ENCODE assay signal across 26 cellular contexts in genomic region chr4:152956167-152956566, GRCh38. TPM values are rescaled to one million over a fixed set of nuclear protein-coding genes. Genes with fewer than 3 reads are reported as not detected.
DNase-seq lines count a peak whose midpoint lies in the region; TF ChIP-seq lines count a peak whose summit lies in the region.
"Had no signal": no experiment of that assay in that cellular context is flagged by ENCODE, and none has a peak within 500 bp of the region (broad histone marks: within the 10 kb centered on the region; RNA-seq: fewer than 3 reads in every experiment).

No MANE protein-coding gene starts in this region.

- in situ Hi-C loops in transverse colon (cut with MboI; ENCODE audit: low pct_ligation_motif_present in 1 of 4, low pct_unique_long_range_greater_than_20kb in 1 of 4, low sequenced_read_pairs in 3 of 4), result no loop called here

- TF ChIP-seq CTCF in Peyer's patch (IDR thresholded peaks at IDR 0.05), result no peak
- TF ChIP-seq CTCF in glutamatergic neuron (IDR thresholded peaks at IDR 0.05; ENCODE audit: partially characterized antibody, unreplicated experiment), result no peak
- no peak for TF ChIP-seq CTCF in nephron progenitor cell (IDR thresholded peaks at IDR 0.05)
- TF ChIP-seq CTCF in transverse colon (IDR thresholded peaks at IDR 0.05), result no peak
- TF ChIP-seq CTCF in SK-N-SH (IDR thresholded peaks at IDR 0.05), result no peak

- peak overlapping the region; percentile 62 for H3K27ac Mint-ChIP-seq in glutamatergic neuron (ENCODE audit: unreplicated experiment)
- peak overlapping the region; percentile 29 for H3K27ac Mint-ChIP-seq in nephron progenitor cell
- no peak overlapping the region for H3K27ac Mint-ChIP-seq in activated T-cell treated with anti-CD3 and anti-CD28 coated beads, Interleukin-2, amount 50 U/mL, for 24 hours
- H3K27ac Mint-ChIP-seq: activated CD4-positive, alpha-beta memory T cell treated with anti-CD3 and anti-CD28 coated beads for 36 hours; activated naive CD4-positive, alpha-beta T cell treated with anti-CD3 and anti-CD28 coated beads, Interleukin-2, amount 50 U/mL, for 24 hours; CD8-positive, alpha-beta memory T cell; naive thymus-derived CD8-positive, alpha-beta T cell had no signal

- DNase-seq in Peyer's patch (no peak), glutamatergic neuron (no peak), nephron progenitor cell (no peak), transverse colon (no peak), HuH-7.5 (ENCODE audit: low spot score) (no peak), SK-N-SH (no peak)
- no peak for DNase-seq in activated T-cell treated with anti-CD3 and anti-CD28 coated beads, Interleukin-2, amount 50 U/mL, for 24 hours
- DNase-seq: activated CD4-positive, alpha-beta memory T cell treated with anti-CD3 and anti-CD28 coated beads for 36 hours; activated CD4-positive, alpha-beta T cell treated with anti-CD3 and anti-CD28 coated beads for 1 hour; activated CD8-positive, alpha-beta memory T cell treated with anti-CD3 and anti-CD28 coated beads, Interleukin-2, amount 50 U/mL, for 4 hours; amygdala; BE2C; CD8-positive, alpha-beta memory T cell; H7; MV-4-11; naive thymus-derived CD8-positive, alpha-beta T cell; NCI-H1436 treated with DMSO at 0.1 percent for 48 hours; PC-9; stimulated activated naive CD4-positive, alpha-beta T cell; T-helper 2 cell had no signal

- no peak overlapping the region for H3K4me2 ChIP-seq in SK-N-SH
- H3K4me2 ChIP-seq: PC-9 had no signal

- H3K9me3 ChIP-seq in Peyer's patch (no peaks in the 10 kb centered on the region), transverse colon (no peaks in the 10 kb centered on the region), SK-N-SH (no peaks in the 10 kb centered on the region)
- H3K9me3 ChIP-seq: BE2C, ovary, suprapubic skin had no signal

- intact Hi-C loops in transverse colon (cut with DNase I; ENCODE audit: low total_unique reads), result no loop called here

- H3K9me3 Mint-ChIP-seq in glutamatergic neuron (ENCODE audit: unreplicated experiment) (peaks cover 2% of the 10 kb centered on the region), nephron progenitor cell (no peaks in the 10 kb centered on the region)
- H3K9me3 Mint-ChIP-seq in activated T-cell treated with anti-CD3 and anti-CD28 coated beads, Interleukin-2, amount 50 U/mL, for 24 hours, result no peaks in the 10 kb centered on the region
- H3K9me3 Mint-ChIP-seq: activated CD4-positive, alpha-beta memory T cell treated with anti-CD3 and anti-CD28 coated beads for 36 hours; activated naive CD4-positive, alpha-beta T cell treated with anti-CD3 and anti-CD28 coated beads, Interleukin-2, amount 50 U/mL, for 24 hours; CD8-positive, alpha-beta memory T cell; naive thymus-derived CD8-positive, alpha-beta T cell had no signal

- no peaks in the 10 kb centered on the region for H3K27me3 Mint-ChIP-seq in glutamatergic neuron (ENCODE audit: unreplicated experiment)
- no peaks in the 10 kb centered on the region for H3K27me3 Mint-ChIP-seq in nephron progenitor cell (ENCODE audit: low read depth, poor library complexity)
- no peaks in the 10 kb centered on the region for H3K27me3 Mint-ChIP-seq in activated T-cell treated with anti-CD3 and anti-CD28 coated beads, Interleukin-2, amount 50 U/mL, for 24 hours
- H3K27me3 Mint-ChIP-seq: activated CD4-positive, alpha-beta memory T cell treated with anti-CD3 and anti-CD28 coated beads for 36 hours had no signal

- H3K27ac ChIP-seq in Peyer's patch (peak overlapping the region in 3 of 4 donors; percentile 67 to 86 (median 84)), transverse colon (peak overlapping the region; percentile 70 to 80 (median 79)), SK-N-SH (ENCODE audit: low read depth in 2 of 2, low read length in 1 of 2) (no peak overlapping the region)
- H3K27ac ChIP-seq: epithelial cell of prostate, PC-9, suprapubic skin had no signal

- CTCF ChIA-PET in SK-N-SH (lab: Yijun Ruan, JAX), result no interaction called here

- TF ChIP-seq POLR2A in Peyer's patch (IDR thresholded peaks at IDR 0.05), result no peak
- no peak for TF ChIP-seq POLR2A in transverse colon (IDR thresholded peaks at IDR 0.05)

- H3K4me3 Mint-ChIP-seq in glutamatergic neuron (ENCODE audit: unreplicated experiment) (no peak overlapping the region), nephron progenitor cell (no peak overlapping the region)
- H3K4me3 Mint-ChIP-seq in activated T-cell treated with anti-CD3 and anti-CD28 coated beads, Interleukin-2, amount 50 U/mL, for 24 hours, result no peak overlapping the region
- H3K4me3 Mint-ChIP-seq: activated CD4-positive, alpha-beta memory T cell treated with anti-CD3 and anti-CD28 coated beads for 36 hours; activated naive CD4-positive, alpha-beta T cell treated with anti-CD3 and anti-CD28 coated beads, Interleukin-2, amount 50 U/mL, for 24 hours; CD8-positive, alpha-beta memory T cell; naive thymus-derived CD8-positive, alpha-beta T cell had no signal

- 52 to 57% methylated on average over 2 of the region's 2 CpGs for WGBS in transverse colon (ENCODE audit: low coverage in 1 of 2), 2 donors
- WGBS in SK-N-SH (ENCODE audit: low lambda C conversion rate), result 58% methylated on average over 2 of the region's 2 CpGs

- TF ChIP-seq EP300 in transverse colon (IDR thresholded peaks at IDR 0.05; ENCODE audit: low read depth), result no peak
- TF ChIP-seq EP300 in SK-N-SH (IDR thresholded peaks at IDR 0.05; ENCODE audit: borderline replicate concordance in 1 of 2, low read depth in 1 of 2, low read length in 1 of 2), result no peak

- no peaks in the 10 kb centered on the region for H3F3A ChIP-seq in SK-N-SH (replicated peaks; ENCODE audit: insufficient read depth)

- H3K79me2 ChIP-seq in SK-N-SH (ENCODE audit: insufficient read depth), result no peaks in the 10 kb centered on the region

- H4K20me1 ChIP-seq in SK-N-SH (ENCODE audit: insufficient read depth), result no peaks in the 10 kb centered on the region

- H3K36me3 Mint-ChIP-seq in glutamatergic neuron (ENCODE audit: unreplicated experiment), result no peaks in the 10 kb centered on the region
- H3K36me3 Mint-ChIP-seq in nephron progenitor cell (ENCODE audit: low read depth), result peaks cover 12% of the 10 kb centered on the region
- no peaks in the 10 kb centered on the region for H3K36me3 Mint-ChIP-seq in activated T-cell treated with anti-CD3 and anti-CD28 coated beads, Interleukin-2, amount 50 U/mL, for 24 hours (ENCODE audit: low read depth)
- H3K36me3 Mint-ChIP-seq: activated CD4-positive, alpha-beta memory T cell treated with anti-CD3 and anti-CD28 coated beads for 36 hours; activated naive CD4-positive, alpha-beta T cell treated with anti-CD3 and anti-CD28 coated beads, Interleukin-2, amount 50 U/mL, for 24 hours; CD8-positive, alpha-beta memory T cell; naive thymus-derived CD8-positive, alpha-beta T cell had no signal

- H3K9me2 ChIP-seq in SK-N-SH, result no peaks in the 10 kb centered on the region

- H3K4me3 ChIP-seq in Peyer's patch (no peak overlapping the region), transverse colon (no peak overlapping the region), SK-N-SH (ENCODE audit: low read depth in 2 of 2, low read length in 1 of 2) (no peak overlapping the region)
- H3K4me3 ChIP-seq: GM12878, ovary, PC-9, skin epidermis, suprapubic skin had no signal

- POLR2A ChIA-PET in SK-N-SH (lab: Yijun Ruan, JAX), result no interaction called here

- H3K4me1 ChIP-seq in Peyer's patch (peaks cover 0 to 20% (median 0%) of the 10 kb centered on the region in 4 donors), transverse colon (peaks cover 0 to 50% (median 22%) of the 10 kb centered on the region in 4 donors), SK-N-SH (ENCODE audit: control insufficient read depth in 1 of 2, insufficient read depth in 2 of 2, low read depth in 1 of 2, low read length in 1 of 2) (peaks cover 1 to 4% of the 10 kb centered on the region in 2 experiments; a peak in 1 of 4 replicates)
- H3K4me1 ChIP-seq: BE2C had no signal

- H3K9ac ChIP-seq in SK-N-SH, result no peak overlapping the region

- no peaks in the 10 kb centered on the region for H3K27me3 ChIP-seq in Peyer's patch
- H3K27me3 ChIP-seq in transverse colon, result no peaks in the 10 kb centered on the region
- H3K27me3 ChIP-seq in SK-N-SH (ENCODE audit: insufficient read depth), result no peaks in the 10 kb centered on the region; the same call in 1 of the 2 replicates
- H3K27me3 ChIP-seq: BE2C, ovary, suprapubic skin had no signal

- H3K36me3 ChIP-seq in Peyer's patch (peaks cover 0 to 17% (median 0%) of the 10 kb centered on the region in 3 donors), transverse colon (no peaks in the 10 kb centered on the region), SK-N-SH (replicated peaks in 1 of 2; ENCODE audit: control insufficient read depth in 1 of 2, insufficient read depth in 2 of 2, low read length in 1 of 2) (no peaks in the 10 kb centered on the region)
- H3K36me3 ChIP-seq: BE2C, ovary had no signal

- H3K4me1 Mint-ChIP-seq in glutamatergic neuron (ENCODE audit: low read depth, unreplicated experiment), result peaks cover 39% of the 10 kb centered on the region
- H3K4me1 Mint-ChIP-seq in nephron progenitor cell, result peaks cover 66% of the 10 kb centered on the region
- H3K4me1 Mint-ChIP-seq in activated T-cell treated with anti-CD3 and anti-CD28 coated beads, Interleukin-2, amount 50 U/mL, for 24 hours (ENCODE audit: low read depth), result no peaks in the 10 kb centered on the region
- H3K4me1 Mint-ChIP-seq: activated naive CD4-positive, alpha-beta T cell treated with anti-CD3 and anti-CD28 coated beads, Interleukin-2, amount 50 U/mL, for 24 hours had no signal

- H2AFZ ChIP-seq in SK-N-SH (ENCODE audit: low read depth), result no peak overlapping the region
- H2AFZ ChIP-seq: PC-9 had no signal

- no peak for TF ChIP-seq RAD21 in SK-N-SH (IDR thresholded peaks at IDR 0.05; ENCODE audit: low read length)

TF ChIP-seq in SK-N-SH, 30 proteins besides CTCF, POLR2A, EP300 and RAD21 (continues in another document):
- TF ChIP-seq MAX (IDR thresholded peaks at IDR 0.05; ENCODE audit: low read depth), result no peak
- no peak for TF ChIP-seq USF2 (IDR thresholded peaks at IDR 0.05; ENCODE audit: borderline replicate concordance, low read depth, low read length)
- TF ChIP-seq ELF1 (IDR thresholded peaks at IDR 0.05), result no peak
- TF ChIP-seq SMC3 (IDR thresholded peaks at IDR 0.05; ENCODE audit: low read depth, low read length), result no peak

RNA-seq across cellular contexts. Expression of gene FHDC1, which starts 20.0 kb away (rescaled TPM):
- 10 to 100 TPM in 3 of 4 donors, 1 to 10 TPM in 1; 6.6 to 32.8 (median 25.4) TPM for total RNA-seq in Peyer's patch
- 42.0 TPM for total RNA-seq in glutamatergic neuron (ENCODE audit: unreplicated experiment)
- total RNA-seq in transverse colon, result 10 to 100 TPM in 3 of 4 donors, 1 to 10 TPM in 1; 4.6 to 40.4 (median 15.5) TPM
- 0.02 and 0.03 TPM in 2 replicates for polyA plus RNA-seq in SK-N-SH (2012; rRNA removed)
- 0.01 TPM in 2 replicates for polyA plus RNA-seq in SK-N-SH (2012; cell fraction: cytosol; rRNA removed)
- polyA plus RNA-seq in SK-N-SH (2012; cell fraction: nucleus; rRNA removed), result 0.12 and 0.16 TPM in 2 replicates
- polyA plus RNA-seq: CD8-positive, alpha-beta memory T cell had no signal

Comparison
In these comparisons a context has a peak if more than half of its experiments do, and no peak if none do; other contexts are left out.
1. H3K27ac ChIP-seq: peak in Peyer's patch (3 of 4) and transverse colon (4 of 4); none in SK-N-SH (0 of 2).